ENCODE assay signal across 10 cellular contexts in the genomic region with DNA sequence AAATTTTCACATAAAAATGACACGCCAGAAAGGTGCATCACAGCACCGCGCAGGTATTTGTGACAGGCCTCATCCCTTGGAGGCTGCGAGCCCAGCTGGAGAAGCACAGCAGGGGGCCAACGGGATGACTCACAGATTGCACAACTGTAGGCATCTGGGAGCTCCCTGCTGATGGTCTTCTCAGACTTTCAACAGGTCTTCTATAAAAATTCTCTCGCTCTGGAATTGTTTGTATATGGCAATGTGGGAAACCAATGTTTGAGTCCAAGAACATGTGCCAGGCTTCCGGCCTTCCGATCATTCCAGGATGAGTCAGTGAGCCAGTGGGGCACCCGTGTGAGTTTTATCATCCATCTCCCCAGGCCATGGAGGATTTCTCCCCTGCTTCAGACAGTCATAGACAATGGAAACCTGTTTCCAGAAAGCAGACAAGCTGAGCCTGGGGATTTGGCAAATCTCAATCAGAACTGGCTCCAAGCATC. TPM values are rescaled to one million over a fixed set of nuclear protein-coding genes. Genes with fewer than 3 reads are reported as not detected.
DNase-seq lines count a peak whose midpoint lies in the region; ATAC-seq and TF ChIP-seq lines count a peak whose summit lies in the region.
"Had no signal": no experiment of that assay in that cellular context is flagged by ENCODE, and none has a peak within 500 bp of the region (broad histone marks: within the 10 kb centered on the region; RNA-seq: fewer than 3 reads in every experiment).

No MANE protein-coding gene starts in this region.

- no peaks in the 10 kb centered on the region for H3K79me2 ChIP-seq in mammary epithelial cell (ENCODE audit: insufficient read depth, low read length)

- ATAC-seq in HG03095 (IDR thresholded peaks at IDR 0.05; ENCODE audit: unreplicated experiment) (no peak), GM21717 (IDR thresholded peaks at IDR 0.05; ENCODE audit: unreplicated experiment) (no peak)
- ATAC-seq in CD8-positive, alpha-beta T cell, result no peak

- dilution Hi-C loops in mammary epithelial cell (cut with HindIII; ENCODE audit: low sequenced_read_pairs), result no loop called here

- no peaks in the 10 kb centered on the region for H3K4me1 Mint-ChIP-seq in CD8-positive, alpha-beta T cell (ENCODE audit: low read depth)
- H3K4me1 Mint-ChIP-seq: activated naive CD8-positive, alpha-beta T cell treated with anti-CD3 and anti-CD28 coated beads, Interleukin-2, amount 10 ng/mL, durations not matched to agents 7 days and 5 days had no signal

- H3K9me3 ChIP-seq in mammary epithelial cell (replicated peaks; ENCODE audit: insufficient read depth, low read length), result no peaks in the 10 kb centered on the region
- H3K9me3 ChIP-seq in CD8-positive, alpha-beta T cell (ENCODE audit: low read length), result no peaks in the 10 kb centered on the region

- no peaks in the 10 kb centered on the region for H3K9me3 Mint-ChIP-seq in CD8-positive, alpha-beta T cell

- POLR2A ChIA-PET in CD8-positive, alpha-beta T cell (lab: Charles Lee), result no interaction called here

- no peaks in the 10 kb centered on the region for H4K20me1 ChIP-seq in mammary epithelial cell (ENCODE audit: insufficient read depth, low read length)

- H3K4me3 Mint-ChIP-seq in CD8-positive, alpha-beta T cell, result no peak overlapping the region
- H3K4me3 Mint-ChIP-seq: activated naive CD8-positive, alpha-beta T cell treated with anti-CD3 and anti-CD28 coated beads, Interleukin-2, amount 10 ng/mL, durations not matched to agents 7 days and 5 days had no signal

- no peak overlapping the region for H3K27ac ChIP-seq in mammary epithelial cell (ENCODE audit: insufficient read depth, low read depth, low read length)
- H3K27ac ChIP-seq in CD8-positive, alpha-beta T cell (ENCODE audit: low read depth, low read length), result no peak overlapping the region

- WGBS in mammary epithelial cell (ENCODE audit: low coverage, missing lambda C conversion rate), result 2% methylated on average over 9 of the region's 9 CpGs

- intact Hi-C loops in mammary epithelial cell (cut with micrococcal nuclease), result no loop called here
- intact Hi-C loops in CD8-positive, alpha-beta T cell (cut with DNase I, micrococcal nuclease), result no loop called here

- peak; percentile 48 for DNase-seq in GM03348 (ENCODE audit: low spot score)
- peak; percentile 67 for DNase-seq in MV-4-11 (lab: John Stamatoyannopoulos, UW)
- peak; percentile 98 for DNase-seq in mammary epithelial cell
- DNase-seq in non-pigmented ciliary epithelial cell (ENCODE audit: low read depth), result peak; percentile 72
- no peak for DNase-seq in NCI-H446 (lab: John Stamatoyannopoulos, UW)
- no peak for DNase-seq in CD8-positive, alpha-beta T cell
- DNase-seq: activated naive CD8-positive, alpha-beta T cell treated with anti-CD3 and anti-CD28 coated beads, Interleukin-2, amount 10 ng/mL, durations not matched to agents 7 days and 5 days; NCI-H187 had no signal

- no peak overlapping the region for H3K4me3 ChIP-seq in mammary epithelial cell (replicated peaks in 1 of 3; ENCODE audit: insufficient read depth in 1 of 3, low read depth in 2 of 3, low read length in 3 of 3)
- H3K4me3 ChIP-seq in CD8-positive, alpha-beta T cell (ENCODE audit: low read depth, low read length), result no peak overlapping the region

- no peak overlapping the region for H3K4me2 ChIP-seq in mammary epithelial cell (ENCODE audit: insufficient read depth, low read depth, low read length)

- no peak for TF ChIP-seq CTCF in mammary epithelial cell (conservative IDR thresholded peaks at IDR 0.05 in 1 of 2, IDR thresholded peaks at IDR 0.05 in 1 of 2; ENCODE audit: extremely low read depth in 1 of 2, insufficient read depth in 1 of 2, low read depth in 1 of 2, low read length in 2 of 2)
- no peak for TF ChIP-seq CTCF in CD8-positive, alpha-beta T cell (IDR thresholded peaks at IDR 0.05)

- H2AFZ ChIP-seq in mammary epithelial cell (ENCODE audit: low read depth, low read length), result no peak overlapping the region

- BruUV-seq in mammary epithelial cell (replicated peaks; lab: Mats Ljungman, UMichigan), result no TSS peak

- CTCF ChIA-PET in mammary epithelial cell (lab: Charles Lee; ENCODE audit: low non-redundant PET), result no interaction called here
- CTCF ChIA-PET in CD8-positive, alpha-beta T cell (lab: Charles Lee), result no interaction called here

- in situ Hi-C loops in mammary epithelial cell (cut with MboI; ENCODE audit: low sequenced_read_pairs in 2 of 2), result no loop called here

- H3K27ac Mint-ChIP-seq in CD8-positive, alpha-beta T cell, result no peak overlapping the region
- H3K27ac Mint-ChIP-seq: activated naive CD8-positive, alpha-beta T cell treated with anti-CD3 and anti-CD28 coated beads, Interleukin-2, amount 10 ng/mL, durations not matched to agents 7 days and 5 days had no signal

- no peaks in the 10 kb centered on the region for H3K36me3 ChIP-seq in mammary epithelial cell (ENCODE audit: insufficient read depth, low read length)
- H3K36me3 ChIP-seq in CD8-positive, alpha-beta T cell (ENCODE audit: insufficient read depth, low read length), result no peaks in the 10 kb centered on the region

- H3K27me3 ChIP-seq in mammary epithelial cell (ENCODE audit: insufficient read depth, low read length), result no peaks in the 10 kb centered on the region
- no peaks in the 10 kb centered on the region for H3K27me3 ChIP-seq in CD8-positive, alpha-beta T cell (ENCODE audit: insufficient read depth, low read length)

- H3K4me1 ChIP-seq in mammary epithelial cell (ENCODE audit: insufficient read depth, low read length), result peaks cover 20% of the 10 kb centered on the region
- H3K4me1 ChIP-seq in CD8-positive, alpha-beta T cell (ENCODE audit: insufficient read depth, low read length), result no peaks in the 10 kb centered on the region

- H3K36me3 Mint-ChIP-seq in CD8-positive, alpha-beta T cell, result no peaks in the 10 kb centered on the region
- H3K36me3 Mint-ChIP-seq: activated naive CD8-positive, alpha-beta T cell treated with anti-CD3 and anti-CD28 coated beads, Interleukin-2, amount 10 ng/mL, durations not matched to agents 7 days and 5 days had no signal

- H3K9ac ChIP-seq in mammary epithelial cell (ENCODE audit: insufficient read depth, low read length), result no peak overlapping the region

- peaks cover 7% of the 10 kb centered on the region for H3K27me3 Mint-ChIP-seq in CD8-positive, alpha-beta T cell (ENCODE audit: low read depth)

RNA-seq across cellular contexts. Expression of gene ADORA2B, which starts 24.1 kb away (rescaled TPM):
- total RNA-seq in mammary epithelial cell, result 10 to 100 TPM; 44.9 to 73.7 TPM
- 70.6 TPM for polyA plus RNA-seq in mammary epithelial cell
- 27.4 TPM for polyA minus RNA-seq in mammary epithelial cell
- total RNA-seq in CD8-positive, alpha-beta T cell, result not detected

Comparison
In these comparisons a context has a peak if more than half of its experiments do, and no peak if none do; other contexts are left out.
1. DNase-seq: peak in GM03348 (single experiment), MV-4-11 (single experiment), mammary epithelial cell (single experiment) and non-pigmented ciliary epithelial cell (single experiment); none in NCI-H446 (0 of 2) and CD8-positive, alpha-beta T cell (0 of 7).
2. RNA of gene ADORA2B, which starts 24.1 kb away (total RNA-seq): 44.9 to 73.7 TPM in mammary epithelial cell; not detected in CD8-positive, alpha-beta T cell; every median in the first group is over 10 times any median in the second.